12 cellular contexts compared by ENCODE assay signal in genomic region chr6:90044182-90044832, GRCh38.
"Had no signal": no experiment of that assay in that cellular context is flagged by ENCODE, and none has a peak within 500 bp of the region (broad histone marks: within the 10 kb centered on the region; RNA-seq: fewer than 3 reads in every experiment).

No MANE protein-coding gene starts in this region.

- H3K27ac ChIP-seq: ovary, sigmoid colon, stomach, thyroid gland, uterus had no signal

- H3K27me3 ChIP-seq: ovary, sigmoid colon, stomach, thyroid gland, uterus had no signal

- H3K9me3 Mint-ChIP-seq: activated naive CD8-positive, alpha-beta T cell treated with anti-CD3 and anti-CD28 coated beads for 36 hours; activated T-cell treated with anti-CD3 and anti-CD28 coated beads, Interleukin-2, amount 50 U/mL, for 4 hours had no signal

- H3K27ac Mint-ChIP-seq: activated naive CD8-positive, alpha-beta T cell treated with anti-CD3 and anti-CD28 coated beads for 36 hours; T-helper 17 cell had no signal

- H3K36me3 ChIP-seq: ovary, sigmoid colon, stomach, thyroid gland, uterus had no signal

- H3K9me3 ChIP-seq: ovary, sigmoid colon, stomach, thyroid gland, uterus had no signal

- FAIRE-seq: frontal cortex, TTC549 had no signal

- H3K4me3 ChIP-seq: ovary, sigmoid colon, stomach, thyroid gland, uterus had no signal

- H3K27me3 Mint-ChIP-seq: activated naive CD8-positive, alpha-beta T cell treated with anti-CD3 and anti-CD28 coated beads for 36 hours; T-helper 17 cell had no signal

- H3K4me1 ChIP-seq: sigmoid colon, stomach, thyroid gland, uterus had no signal

- H3K4me3 Mint-ChIP-seq: activated naive CD8-positive, alpha-beta T cell treated with anti-CD3 and anti-CD28 coated beads for 36 hours; activated T-cell treated with anti-CD3 and anti-CD28 coated beads, Interleukin-2, amount 50 U/mL, for 4 hours; T-helper 17 cell had no signal

- DNase-seq: activated gamma-delta T cell treated with Interleukin-2 at 50 U/mL for 16 hours; activated naive CD8-positive, alpha-beta T cell treated with anti-CD3 and anti-CD28 coated beads for 36 hours; activated T-cell treated with anti-CD3 and anti-CD28 coated beads, Interleukin-2, amount 50 U/mL, for 4 hours; ovary; sigmoid colon; stimulated activated CD4-positive, alpha-beta T cell treated with anti-CD3 and anti-CD28 coated beads, Interleukin-4, amount 100 ng/mL, for 24 hours; stomach; T-helper 17 cell; thyroid gland; uterus had no signal
